In the genomic region with DNA sequence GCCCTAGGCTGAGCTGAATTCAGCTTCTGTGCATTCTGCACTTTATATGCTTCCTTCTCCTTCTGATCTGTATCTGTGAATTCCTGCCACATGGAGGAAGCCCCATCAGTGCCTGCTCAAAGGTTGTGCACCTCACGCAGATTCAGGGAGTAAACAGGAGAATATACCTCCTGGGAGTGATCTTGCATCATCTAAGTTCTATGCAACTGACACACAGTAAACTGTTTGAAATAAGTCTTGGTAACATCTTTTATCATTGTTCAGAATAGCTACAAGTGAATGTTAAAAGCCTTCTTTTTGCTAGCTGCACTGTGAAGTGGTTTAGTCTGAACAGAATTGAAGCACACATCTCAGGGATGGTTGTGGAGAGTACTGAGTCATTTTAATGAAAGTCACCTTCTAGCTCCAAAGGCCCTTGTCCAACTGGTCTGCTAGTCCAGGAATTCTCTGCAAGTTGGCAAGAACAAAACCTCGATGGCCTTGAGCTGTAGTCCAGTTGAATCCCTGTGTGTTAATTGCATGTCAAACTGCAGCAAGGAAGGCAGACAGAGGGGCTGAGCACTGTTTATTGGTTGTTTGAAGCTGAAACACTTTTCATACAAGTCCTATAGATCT, we compare ENCODE assay signal across 2 cellular contexts.
TF ChIP-seq lines count a peak whose summit lies in the region.

No MANE protein-coding gene starts in this region.

TF ChIP-seq in IMR-90, 13 proteins besides CTCF, POLR2A, EP300 and RAD21:
- TF ChIP-seq BHLHE40 (IDR thresholded peaks at IDR 0.05; ENCODE audit: low read depth, low read length) (no peak), CEBPB (IDR thresholded peaks at IDR 0.05; ENCODE audit: low read depth, low read length) (peak; percentile 57; the same call in 1 of the 2 replicates)

TF ChIP-seq in H1, 55 proteins besides CTCF, POLR2A, EP300 and RAD21:
- TF ChIP-seq FOSL1 (IDR thresholded peaks at IDR 0.05; ENCODE audit: insufficient read depth, low read depth, low read length) (no peak), ASH2L (IDR thresholded peaks at IDR 0.05; ENCODE audit: low read length) (no peak)
TF ChIP-seq in H1: peak in this region for 0.
